In the genomic region with DNA sequence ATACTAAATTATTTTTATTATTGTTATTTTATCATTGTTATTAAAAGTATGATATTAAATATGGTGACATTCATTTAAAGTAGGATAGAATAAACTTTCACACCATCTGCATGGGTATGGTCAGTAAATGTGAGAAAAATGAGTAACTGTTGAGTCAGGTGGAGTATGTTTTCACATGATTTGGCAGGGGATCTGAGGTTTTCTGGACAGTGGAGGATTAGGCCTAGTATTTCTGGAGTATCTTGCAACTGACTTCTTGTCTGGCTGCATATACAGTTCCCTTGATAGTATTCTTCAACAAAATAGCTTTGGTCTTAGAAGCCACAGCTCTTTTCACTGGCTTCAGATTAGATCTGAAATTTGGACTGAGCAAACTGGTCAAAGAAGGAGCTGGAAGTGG, we compare ENCODE assay signal across 10 cellular contexts. TPM values are rescaled to one million over a fixed set of nuclear protein-coding genes. Genes with fewer than 3 reads are reported as not detected.
A peak's percentile ranks its signal among the peaks of the same experiment; 100 is the strongest.
DNase-seq lines count a peak whose midpoint lies in the region; ATAC-seq and TF ChIP-seq lines count a peak whose summit lies in the region.
"Had no signal": no experiment of that assay in that cellular context is flagged by ENCODE, and none has a peak within 500 bp of the region (broad histone marks: within the 10 kb centered on the region; RNA-seq: fewer than 3 reads in every experiment).

No MANE protein-coding gene starts in this region.

- H3K36me3 ChIP-seq in PC-9 (ENCODE audit: low read depth), result no peaks in the 10 kb centered on the region

- no peaks in the 10 kb centered on the region for H3K27me3 ChIP-seq in PC-9 (ENCODE audit: insufficient read depth, low read depth)

- no peaks in the 10 kb centered on the region for H3K4me1 ChIP-seq in PC-9 (replicated peaks; ENCODE audit: insufficient read depth)

- no peak overlapping the region for H3K4me3 Mint-ChIP-seq in activated CD8-positive, alpha-beta T cell treated with anti-CD3 and anti-CD28 coated beads for 36 hours

- no peaks in the 10 kb centered on the region for H3K27me3 Mint-ChIP-seq in activated CD8-positive, alpha-beta T cell treated with anti-CD3 and anti-CD28 coated beads for 36 hours

- H2AFZ ChIP-seq in PC-9, result no peak overlapping the region

- peaks cover 4% of the 10 kb centered on the region; the same call in 1 of the 2 replicates for H4K20me1 ChIP-seq in PC-9 (ENCODE audit: insufficient read depth)

- H3K4me1 Mint-ChIP-seq in activated CD8-positive, alpha-beta T cell treated with anti-CD3 and anti-CD28 coated beads for 36 hours (ENCODE audit: low read depth), result peaks cover 26% of the 10 kb centered on the region

- no TSS peak for BruUV-seq in PC-9 (replicated peaks; lab: Mats Ljungman, UMichigan)

- no peaks in the 10 kb centered on the region for H3K9me3 ChIP-seq in PC-9 (ENCODE audit: insufficient read depth, low read depth)

- H3K4me2 ChIP-seq in PC-9, result no peak overlapping the region

- POLR2A ChIA-PET in activated CD8-positive, alpha-beta T cell treated with anti-CD3 and anti-CD28 coated beads for 36 hours (lab: Charles Lee), result no interaction called here
- POLR2A ChIA-PET in PC-9 (lab: Charles Lee; ENCODE audit: unreplicated experiment), result no interaction called here

- H3K4me3 ChIP-seq in fibroblast of pulmonary artery (replicated peaks; ENCODE audit: low read depth, low read length) (no peak overlapping the region), retinal pigment epithelial cell (ENCODE audit: low read length) (no peak overlapping the region), PC-9 (no peak overlapping the region)

- peaks cover 10% of the 10 kb centered on the region for H3K36me3 Mint-ChIP-seq in activated CD8-positive, alpha-beta T cell treated with anti-CD3 and anti-CD28 coated beads for 36 hours (ENCODE audit: low read depth)

- DNase-seq in HCEC 1CT (peak; percentile 92), fibroblast of pulmonary artery (ENCODE audit: low read depth) (peak; percentile 53), retinal pigment epithelial cell (ENCODE audit: low read depth) (peak; percentile 72), midbrain (lab: John Stamatoyannopoulos, UW) (no peak), NCI-H2171 (lab: John Stamatoyannopoulos, UW) (no peak), NCI-H128 (lab: John Stamatoyannopoulos, UW; ENCODE audit: unreplicated experiment) (no peak), PC-9 (no peak)
- no peak for DNase-seq in activated CD8-positive, alpha-beta T cell treated with anti-CD3 and anti-CD28 coated beads for 36 hours
- DNase-seq: effector CD8-positive, alpha-beta T cell had no signal

- no peaks in the 10 kb centered on the region for H3K9me3 Mint-ChIP-seq in activated CD8-positive, alpha-beta T cell treated with anti-CD3 and anti-CD28 coated beads for 36 hours

- H3K27ac ChIP-seq in PC-9, result no peak overlapping the region

- no peaks in the 10 kb centered on the region for H3F3A ChIP-seq in PC-9 (ENCODE audit: insufficient read depth, low read depth)

- no peak for TF ChIP-seq CTCF in activated CD8-positive, alpha-beta T cell treated with anti-CD3 and anti-CD28 coated beads for 36 hours (IDR thresholded peaks at IDR 0.05)
- TF ChIP-seq CTCF in fibroblast of pulmonary artery (IDR thresholded peaks at IDR 0.05; ENCODE audit: low read length, missing control alignments) (no peak), retinal pigment epithelial cell (conservative IDR thresholded peaks at IDR 0.05; ENCODE audit: low read depth, low read length) (no peak), PC-9 (conservative IDR thresholded peaks at IDR 0.05) (no peak)

- CTCF ChIA-PET in activated CD8-positive, alpha-beta T cell treated with anti-CD3 and anti-CD28 coated beads for 36 hours (lab: Charles Lee), result interaction anchor here (1.7 to 2.9 kb wide), 2 partner anchors 52 to 69 kb away, joined by 8 to 12 read pairs; no protein-coding TSS in a partner anchor
- CTCF ChIA-PET in PC-9 (lab: Charles Lee), result no interaction called here

- ATAC-seq in activated CD8-positive, alpha-beta T cell treated with anti-CD3 and anti-CD28 coated beads for 36 hours, result peak; percentile 60

- H3K79me2 ChIP-seq in PC-9 (ENCODE audit: low read depth), result no peaks in the 10 kb centered on the region

- intact Hi-C loops in activated CD8-positive, alpha-beta T cell treated with anti-CD3 and anti-CD28 coated beads for 36 hours (cut with micrococcal nuclease), result no loop called here
- intact Hi-C loops in PC-9 (cut with micrococcal nuclease; ENCODE audit: unreplicated experiment), result no loop called here

- no peaks in the 10 kb centered on the region for H3K9me2 ChIP-seq in PC-9 (ENCODE audit: insufficient read depth)

- peak overlapping the region; percentile 83 for H3K27ac Mint-ChIP-seq in activated CD8-positive, alpha-beta T cell treated with anti-CD3 and anti-CD28 coated beads for 36 hours

RNA-seq across cellular contexts. Expression of a gene that starts 54.5 kb away (rescaled TPM):
- total RNA-seq in activated CD8-positive, alpha-beta T cell treated with anti-CD3 and anti-CD28 coated beads for 36 hours, result 10 to 100 TPM; 25.4 to 28.2 TPM
- total RNA-seq in PC-9 (2021), result 18.6 and 28.3 TPM in 2 replicates

RNA-seq across cellular contexts. Expression of a gene that starts 58.6 kb away (rescaled TPM):
- total RNA-seq in activated CD8-positive, alpha-beta T cell treated with anti-CD3 and anti-CD28 coated beads for 36 hours, result under 1 TPM in 1 of 2 experiments, not detected in 1; 0.23 TPM
- total RNA-seq in PC-9 (2021), result not detected in 2 replicates
- total RNA-seq: mucosa of gallbladder had no signal

Comparison
In these comparisons a context has a peak if more than half of its experiments do, and no peak if none do; other contexts are left out.
1. DNase-seq: peak in HCEC 1CT (single experiment), fibroblast of pulmonary artery (single experiment) and retinal pigment epithelial cell (single experiment); none in activated CD8-positive, alpha-beta T cell treated with anti-CD3 and anti-CD28 coated beads for 36 hours (single experiment), midbrain (single experiment), NCI-H2171 (single experiment), NCI-H128 (single experiment) and PC-9 (0 of 2).